In genomic region chr7:37052673-37053072, GRCh38 we compare ENCODE assay signal across 1 cellular context.
A peak's percentile ranks its signal among the peaks of the same experiment; 100 is the strongest.
TF ChIP-seq lines count a peak whose summit lies in the region.

No MANE protein-coding gene starts in this region.

TF ChIP-seq in HepG2, 621 proteins besides CTCF, POLR2A, EP300 and RAD21 (continued from another document and continues in another):
- TF ChIP-seq ZNF407 (CRISPR knock-in tag; IDR thresholded peaks at IDR 0.05; ENCODE audit: not compliant biosample characterization) (no peak), ZNF761 (CRISPR knock-in tag; conservative IDR thresholded peaks at IDR 0.05) (0 out of 2 replicates have a peak, but pooled peaks have one; percentile 44), ZNF720 (CRISPR knock-in tag; IDR thresholded peaks at IDR 0.05) (no peak), NPAS2 (CRISPR knock-in tag; IDR thresholded peaks at IDR 0.05; ENCODE audit: borderline replicate concordance) (no peak), ZNF543 (CRISPR knock-in tag; IDR thresholded peaks at IDR 0.05) (peak; percentile 64; the same call in 1 of the 2 replicates), ZNF615 (CRISPR knock-in tag; IDR thresholded peaks at IDR 0.05; ENCODE audit: borderline replicate concordance) (no peak), ZFP90 (CRISPR knock-in tag; IDR thresholded peaks at IDR 0.05; ENCODE audit: borderline replicate concordance) (no peak), XBP1 (CRISPR knock-in tag; IDR thresholded peaks at IDR 0.05) (peak; percentile 90; the same call in 1 of the 2 replicates), IKZF1 (IDR thresholded peaks at IDR 0.05) (no peak), TEAD2 (CRISPR knock-in tag; IDR thresholded peaks at IDR 0.05) (0 out of 2 replicates have a peak, but pooled peaks have one; percentile 51), ISX (CRISPR knock-in tag; conservative IDR thresholded peaks at IDR 0.05) (peak; percentile 75; the same call in 1 of the 2 replicates), ZNF576 (CRISPR knock-in tag; IDR thresholded peaks at IDR 0.05) (no peak), ZBTB1 (CRISPR knock-in tag; IDR thresholded peaks at IDR 0.05; ENCODE audit: borderline replicate concordance) (no peak; the same call in 1 of the 2 replicates), JUND (CRISPR knock-in tag; IDR thresholded peaks at IDR 0.05) (0 out of 2 replicates have a peak, but pooled peaks have one; percentile 46), SIX1 (CRISPR knock-in tag; IDR thresholded peaks at IDR 0.05; ENCODE audit: borderline replicate concordance) (peak; percentile 68; the same call in 1 of the 2 replicates), MEIS1 (CRISPR knock-in tag; IDR thresholded peaks at IDR 0.05; ENCODE audit: borderline replicate concordance) (no peak), GTF2F1 (IDR thresholded peaks at IDR 0.05; ENCODE audit: low read length) (no peak)
- TF ChIP-seq, protein P1, sequence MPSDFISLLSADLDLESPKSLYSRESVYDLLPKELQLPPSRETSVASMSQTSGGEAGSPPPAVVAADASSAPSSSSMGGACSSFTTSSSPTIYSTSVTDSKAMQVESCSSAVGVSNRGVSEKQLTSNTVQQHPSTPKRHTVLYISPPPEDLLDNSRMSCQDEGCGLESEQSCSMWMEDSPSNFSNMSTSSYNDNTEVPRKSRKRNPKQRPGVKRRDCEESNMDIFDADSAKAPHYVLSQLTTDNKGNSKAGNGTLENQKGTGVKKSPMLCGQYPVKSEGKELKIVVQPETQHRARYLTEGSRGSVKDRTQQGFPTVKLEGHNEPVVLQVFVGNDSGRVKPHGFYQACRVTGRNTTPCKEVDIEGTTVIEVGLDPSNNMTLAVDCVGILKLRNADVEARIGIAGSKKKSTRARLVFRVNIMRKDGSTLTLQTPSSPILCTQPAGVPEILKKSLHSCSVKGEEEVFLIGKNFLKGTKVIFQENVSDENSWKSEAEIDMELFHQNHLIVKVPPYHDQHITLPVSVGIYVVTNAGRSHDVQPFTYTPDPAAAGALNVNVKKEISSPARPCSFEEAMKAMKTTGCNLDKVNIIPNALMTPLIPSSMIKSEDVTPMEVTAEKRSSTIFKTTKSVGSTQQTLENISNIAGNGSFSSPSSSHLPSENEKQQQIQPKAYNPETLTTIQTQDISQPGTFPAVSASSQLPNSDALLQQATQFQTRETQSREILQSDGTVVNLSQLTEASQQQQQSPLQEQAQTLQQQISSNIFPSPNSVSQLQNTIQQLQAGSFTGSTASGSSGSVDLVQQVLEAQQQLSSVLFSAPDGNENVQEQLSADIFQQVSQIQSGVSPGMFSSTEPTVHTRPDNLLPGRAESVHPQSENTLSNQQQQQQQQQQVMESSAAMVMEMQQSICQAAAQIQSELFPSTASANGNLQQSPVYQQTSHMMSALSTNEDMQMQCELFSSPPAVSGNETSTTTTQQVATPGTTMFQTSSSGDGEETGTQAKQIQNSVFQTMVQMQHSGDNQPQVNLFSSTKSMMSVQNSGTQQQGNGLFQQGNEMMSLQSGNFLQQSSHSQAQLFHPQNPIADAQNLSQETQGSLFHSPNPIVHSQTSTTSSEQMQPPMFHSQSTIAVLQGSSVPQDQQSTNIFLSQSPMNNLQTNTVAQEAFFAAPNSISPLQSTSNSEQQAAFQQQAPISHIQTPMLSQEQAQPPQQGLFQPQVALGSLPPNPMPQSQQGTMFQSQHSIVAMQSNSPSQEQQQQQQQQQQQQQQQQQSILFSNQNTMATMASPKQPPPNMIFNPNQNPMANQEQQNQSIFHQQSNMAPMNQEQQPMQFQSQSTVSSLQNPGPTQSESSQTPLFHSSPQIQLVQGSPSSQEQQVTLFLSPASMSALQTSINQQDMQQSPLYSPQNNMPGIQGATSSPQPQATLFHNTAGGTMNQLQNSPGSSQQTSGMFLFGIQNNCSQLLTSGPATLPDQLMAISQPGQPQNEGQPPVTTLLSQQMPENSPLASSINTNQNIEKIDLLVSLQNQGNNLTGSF (CRISPR knock-in tag; IDR thresholded peaks at IDR 0.05), result peak; percentile 73; the same call in 1 of the 2 replicates
- TF ChIP-seq, protein P2, sequence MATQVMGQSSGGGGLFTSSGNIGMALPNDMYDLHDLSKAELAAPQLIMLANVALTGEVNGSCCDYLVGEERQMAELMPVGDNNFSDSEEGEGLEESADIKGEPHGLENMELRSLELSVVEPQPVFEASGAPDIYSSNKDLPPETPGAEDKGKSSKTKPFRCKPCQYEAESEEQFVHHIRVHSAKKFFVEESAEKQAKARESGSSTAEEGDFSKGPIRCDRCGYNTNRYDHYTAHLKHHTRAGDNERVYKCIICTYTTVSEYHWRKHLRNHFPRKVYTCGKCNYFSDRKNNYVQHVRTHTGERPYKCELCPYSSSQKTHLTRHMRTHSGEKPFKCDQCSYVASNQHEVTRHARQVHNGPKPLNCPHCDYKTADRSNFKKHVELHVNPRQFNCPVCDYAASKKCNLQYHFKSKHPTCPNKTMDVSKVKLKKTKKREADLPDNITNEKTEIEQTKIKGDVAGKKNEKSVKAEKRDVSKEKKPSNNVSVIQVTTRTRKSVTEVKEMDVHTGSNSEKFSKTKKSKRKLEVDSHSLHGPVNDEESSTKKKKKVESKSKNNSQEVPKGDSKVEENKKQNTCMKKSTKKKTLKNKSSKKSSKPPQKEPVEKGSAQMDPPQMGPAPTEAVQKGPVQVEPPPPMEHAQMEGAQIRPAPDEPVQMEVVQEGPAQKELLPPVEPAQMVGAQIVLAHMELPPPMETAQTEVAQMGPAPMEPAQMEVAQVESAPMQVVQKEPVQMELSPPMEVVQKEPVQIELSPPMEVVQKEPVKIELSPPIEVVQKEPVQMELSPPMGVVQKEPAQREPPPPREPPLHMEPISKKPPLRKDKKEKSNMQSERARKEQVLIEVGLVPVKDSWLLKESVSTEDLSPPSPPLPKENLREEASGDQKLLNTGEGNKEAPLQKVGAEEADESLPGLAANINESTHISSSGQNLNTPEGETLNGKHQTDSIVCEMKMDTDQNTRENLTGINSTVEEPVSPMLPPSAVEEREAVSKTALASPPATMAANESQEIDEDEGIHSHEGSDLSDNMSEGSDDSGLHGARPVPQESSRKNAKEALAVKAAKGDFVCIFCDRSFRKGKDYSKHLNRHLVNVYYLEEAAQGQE (IDR thresholded peaks at IDR 0.05; ENCODE audit: borderline replicate concordance in 1 of 2, low read depth in 1 of 2, low read length in 2 of 2), result peak; percentile 95 to 100
- TF ChIP-seq, protein P3, sequence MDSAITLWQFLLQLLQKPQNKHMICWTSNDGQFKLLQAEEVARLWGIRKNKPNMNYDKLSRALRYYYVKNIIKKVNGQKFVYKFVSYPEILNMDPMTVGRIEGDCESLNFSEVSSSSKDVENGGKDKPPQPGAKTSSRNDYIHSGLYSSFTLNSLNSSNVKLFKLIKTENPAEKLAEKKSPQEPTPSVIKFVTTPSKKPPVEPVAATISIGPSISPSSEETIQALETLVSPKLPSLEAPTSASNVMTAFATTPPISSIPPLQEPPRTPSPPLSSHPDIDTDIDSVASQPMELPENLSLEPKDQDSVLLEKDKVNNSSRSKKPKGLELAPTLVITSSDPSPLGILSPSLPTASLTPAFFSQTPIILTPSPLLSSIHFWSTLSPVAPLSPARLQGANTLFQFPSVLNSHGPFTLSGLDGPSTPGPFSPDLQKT (CRISPR knock-in tag; IDR thresholded peaks at IDR 0.05; ENCODE audit: borderline replicate concordance), result no peak
- TF ChIP-seq, protein P4, sequence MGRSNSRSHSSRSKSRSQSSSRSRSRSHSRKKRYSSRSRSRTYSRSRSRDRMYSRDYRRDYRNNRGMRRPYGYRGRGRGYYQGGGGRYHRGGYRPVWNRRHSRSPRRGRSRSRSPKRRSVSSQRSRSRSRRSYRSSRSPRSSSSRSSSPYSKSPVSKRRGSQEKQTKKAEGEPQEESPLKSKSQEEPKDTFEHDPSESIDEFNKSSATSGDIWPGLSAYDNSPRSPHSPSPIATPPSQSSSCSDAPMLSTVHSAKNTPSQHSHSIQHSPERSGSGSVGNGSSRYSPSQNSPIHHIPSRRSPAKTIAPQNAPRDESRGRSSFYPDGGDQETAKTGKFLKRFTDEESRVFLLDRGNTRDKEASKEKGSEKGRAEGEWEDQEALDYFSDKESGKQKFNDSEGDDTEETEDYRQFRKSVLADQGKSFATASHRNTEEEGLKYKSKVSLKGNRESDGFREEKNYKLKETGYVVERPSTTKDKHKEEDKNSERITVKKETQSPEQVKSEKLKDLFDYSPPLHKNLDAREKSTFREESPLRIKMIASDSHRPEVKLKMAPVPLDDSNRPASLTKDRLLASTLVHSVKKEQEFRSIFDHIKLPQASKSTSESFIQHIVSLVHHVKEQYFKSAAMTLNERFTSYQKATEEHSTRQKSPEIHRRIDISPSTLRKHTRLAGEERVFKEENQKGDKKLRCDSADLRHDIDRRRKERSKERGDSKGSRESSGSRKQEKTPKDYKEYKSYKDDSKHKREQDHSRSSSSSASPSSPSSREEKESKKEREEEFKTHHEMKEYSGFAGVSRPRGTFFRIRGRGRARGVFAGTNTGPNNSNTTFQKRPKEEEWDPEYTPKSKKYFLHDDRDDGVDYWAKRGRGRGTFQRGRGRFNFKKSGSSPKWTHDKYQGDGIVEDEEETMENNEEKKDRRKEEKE (IDR thresholded peaks at IDR 0.05), result no peak
- TF ChIP-seq, protein P5, sequence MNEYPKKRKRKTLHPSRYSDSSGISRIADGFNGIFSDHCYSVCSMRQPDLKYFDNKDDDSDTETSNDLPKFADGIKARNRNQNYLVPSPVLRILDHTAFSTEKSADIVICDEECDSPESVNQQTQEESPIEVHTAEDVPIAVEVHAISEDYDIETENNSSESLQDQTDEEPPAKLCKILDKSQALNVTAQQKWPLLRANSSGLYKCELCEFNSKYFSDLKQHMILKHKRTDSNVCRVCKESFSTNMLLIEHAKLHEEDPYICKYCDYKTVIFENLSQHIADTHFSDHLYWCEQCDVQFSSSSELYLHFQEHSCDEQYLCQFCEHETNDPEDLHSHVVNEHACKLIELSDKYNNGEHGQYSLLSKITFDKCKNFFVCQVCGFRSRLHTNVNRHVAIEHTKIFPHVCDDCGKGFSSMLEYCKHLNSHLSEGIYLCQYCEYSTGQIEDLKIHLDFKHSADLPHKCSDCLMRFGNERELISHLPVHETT (CRISPR knock-in tag; conservative IDR thresholded peaks at IDR 0.05), result peak; percentile 65; the same call in 1 of the 2 replicates
